Comparison of ENCODE assay signal across 39 cellular contexts in the genomic region with DNA sequence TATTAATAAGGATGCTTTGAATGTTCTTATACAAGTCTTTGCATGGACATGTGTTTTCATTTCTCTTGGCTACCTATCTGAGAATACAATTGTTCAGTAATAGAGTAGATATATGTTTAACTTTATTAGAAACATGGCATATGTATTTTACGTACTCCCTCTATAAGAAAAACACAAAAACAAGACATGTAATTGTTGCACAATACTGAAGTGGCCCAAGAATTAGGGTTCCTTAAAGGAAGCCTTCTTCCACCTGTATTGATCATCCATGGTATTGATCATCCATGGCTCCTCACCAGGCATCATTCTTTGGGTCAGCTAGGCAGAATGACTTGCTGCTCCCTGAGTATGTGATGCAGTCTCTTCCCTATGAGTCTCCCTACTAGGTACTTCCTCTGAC.
"Had no signal": no experiment of that assay in that cellular context is flagged by ENCODE, and none has a peak within 500 bp of the region (broad histone marks: within the 10 kb centered on the region; RNA-seq: fewer than 3 reads in every experiment).

No MANE protein-coding gene starts in this region.

- DNase-seq: activated effector memory CD4-positive, alpha-beta T cell treated with anti-CD3 and anti-CD28 coated beads, Interleukin-2, amount 50 U/mL, for 16 hours; activated effector memory CD4-positive, alpha-beta T cell treated with Interleukin-2 at 50 U/mL for 16 hours; activated gamma-delta T cell; activated gamma-delta T cell treated with Interleukin-2 at 50 U/mL for 16 hours; activated naive CD4-positive, alpha-beta T cell; activated naive CD4-positive, alpha-beta T cell treated with anti-CD3 and anti-CD28 coated beads for 36 hours; activated naive CD4-positive, alpha-beta T cell treated with anti-CD3 and anti-CD28 coated beads, Interleukin-2, amount 10 ng/mL, durations not matched to agents 7 days and 5 days; activated naive CD4-positive, alpha-beta T cell treated with anti-CD3 and anti-CD28 coated beads, Interleukin-2, amount 50 U/mL, for 16 hours; activated naive CD4-positive, alpha-beta T cell treated with Interleukin-2 at 50 U/mL for 16 hours; activated naive CD8-positive, alpha-beta T cell treated with anti-CD3 and anti-CD28 coated beads for 36 hours; activated naive CD8-positive, alpha-beta T cell treated with anti-CD3 and anti-CD28 coated beads, Interleukin-2, amount 10 ng/mL, durations not matched to agents 7 days and 5 days; activated naive CD8-positive, alpha-beta T cell treated with anti-CD3 and anti-CD28 coated beads, Interleukin-2, amount 50 U/mL, for 24 hours; activated T-cell treated with anti-CD3 and anti-CD28 coated beads, Interleukin-2, amount 50 U/mL, for 24 hours; activated T-cell treated with anti-CD3 and anti-CD28 coated beads, Interleukin-2, amount 50 U/mL, for 4 hours; activated T-cell treated with anti-CD3 and anti-CD28 coated beads, Interleukin-2, amount 50 U/mL, for 48 hours; adrenal gland; amniotic stem cell; amygdala; anterior cingulate cortex; aorta; body of pancreas; brain microvascular endothelial cell; caudate nucleus; central memory CD4-positive, alpha-beta T cell; cerebellar nuclear complex had no signal

- H3K9me3 Mint-ChIP-seq: activated naive CD4-positive, alpha-beta T cell treated with anti-CD3 and anti-CD28 coated beads, Interleukin-2, amount 50 U/mL, for 24 hours; activated T-helper 2 cell treated with anti-CD3 and anti-CD28 coated beads, Interferon-gamma antibody, Interleukin-2, Interleukin-4, amounts not matched to agents 10 μg/mL and 5 μg/mL and 100 μg/mL, durations not matched to agents 14 hours and 24 hours and 36 hours; central memory CD8-positive, alpha-beta T cell had no signal

- H3K27ac Mint-ChIP-seq: activated naive CD4-positive, alpha-beta T cell treated with anti-CD3 and anti-CD28 coated beads for 36 hours; activated naive CD4-positive, alpha-beta T cell treated with anti-CD3 and anti-CD28 coated beads, Interleukin-2, amount 10 ng/mL, durations not matched to agents 7 days and 5 days; activated naive CD4-positive, alpha-beta T cell treated with anti-CD3 and anti-CD28 coated beads, Interleukin-2, amount 50 U/mL, for 24 hours; activated naive CD4-positive, alpha-beta T cell treated with anti-CD3 and anti-CD28 coated beads, Interleukin-2, amount 50 U/mL, for 72 hours; activated naive CD8-positive, alpha-beta T cell; activated naive CD8-positive, alpha-beta T cell treated with anti-CD3 and anti-CD28 coated beads for 36 hours; activated naive CD8-positive, alpha-beta T cell treated with anti-CD3 and anti-CD28 coated beads, Interleukin-2, amount 10 ng/mL, durations not matched to agents 7 days and 5 days; activated naive CD8-positive, alpha-beta T cell treated with anti-CD3 and anti-CD28 coated beads, Interleukin-2, amount 50 U/mL, for 24 hours; activated T-cell treated with anti-CD3 and anti-CD28 coated beads, Interleukin-2, amount 50 U/mL, for 24 hours; activated T-helper 1 cell treated with anti-CD3 and anti-CD28 coated beads, Interleukin-12 subunit alpha, Interleukin-12 subunit beta, Interleukin-2, Interleukin-4 antibody, amounts not matched to agents 30 ng/mL and 10 ng/mL and 1 ng/mL, durations not matched to agents 14 hours and 24 hours and 36 hours; activated T-helper 17 cell treated with anti-CD3 and anti-CD28 coated beads, Interleukin-2, amount 50 U/mL, for 72 hours; activated T-helper 2 cell treated with anti-CD3 and anti-CD28 coated beads, Interferon-gamma antibody, Interleukin-2, Interleukin-4, amounts not matched to agents 10 μg/mL and 5 μg/mL and 100 μg/mL, durations not matched to agents 14 hours and 24 hours and 36 hours; brain had no signal

- H3K4me3 Mint-ChIP-seq: activated naive CD4-positive, alpha-beta T cell treated with anti-CD3 and anti-CD28 coated beads for 36 hours; activated naive CD4-positive, alpha-beta T cell treated with anti-CD3 and anti-CD28 coated beads, Interleukin-2, amount 10 ng/mL, durations not matched to agents 7 days and 5 days; activated naive CD4-positive, alpha-beta T cell treated with anti-CD3 and anti-CD28 coated beads, Interleukin-2, amount 50 U/mL, for 24 hours; activated naive CD8-positive, alpha-beta T cell; activated naive CD8-positive, alpha-beta T cell treated with anti-CD3 and anti-CD28 coated beads for 36 hours; activated naive CD8-positive, alpha-beta T cell treated with anti-CD3 and anti-CD28 coated beads, Interleukin-2, amount 10 ng/mL, durations not matched to agents 7 days and 5 days; activated naive CD8-positive, alpha-beta T cell treated with anti-CD3 and anti-CD28 coated beads, Interleukin-2, amount 50 U/mL, for 24 hours; activated T-cell treated with anti-CD3 and anti-CD28 coated beads, Interleukin-2, amount 50 U/mL, for 24 hours; activated T-cell treated with anti-CD3 and anti-CD28 coated beads, Interleukin-2, amount 50 U/mL, for 4 hours; activated T-helper 1 cell treated with anti-CD3 and anti-CD28 coated beads, Interleukin-12 subunit alpha, Interleukin-12 subunit beta, Interleukin-2, Interleukin-4 antibody, amounts not matched to agents 30 ng/mL and 10 ng/mL and 1 ng/mL, durations not matched to agents 14 hours and 24 hours and 36 hours; activated T-helper 17 cell treated with anti-CD3 and anti-CD28 coated beads, Interleukin-2, amount 50 U/mL, for 72 hours; brain; central memory CD8-positive, alpha-beta T cell had no signal

- H3K27me3 ChIP-seq: adrenal gland, ascending aorta, body of pancreas, brain microvascular endothelial cell, breast epithelium, cardiac muscle cell had no signal

- H3K27ac ChIP-seq: adrenal gland, ascending aorta, body of pancreas, brain microvascular endothelial cell, breast epithelium, cardiac muscle cell had no signal

- H3K4me1 Mint-ChIP-seq: activated naive CD4-positive, alpha-beta T cell treated with anti-CD3 and anti-CD28 coated beads, Interleukin-2, amount 10 ng/mL, durations not matched to agents 7 days and 5 days; activated naive CD4-positive, alpha-beta T cell treated with anti-CD3 and anti-CD28 coated beads, Interleukin-2, amount 50 U/mL, for 24 hours; activated naive CD8-positive, alpha-beta T cell treated with anti-CD3 and anti-CD28 coated beads for 36 hours; activated naive CD8-positive, alpha-beta T cell treated with anti-CD3 and anti-CD28 coated beads, Interleukin-2, amount 10 ng/mL, durations not matched to agents 7 days and 5 days; activated naive CD8-positive, alpha-beta T cell treated with anti-CD3 and anti-CD28 coated beads, Interleukin-2, amount 50 U/mL, for 24 hours; brain; central memory CD8-positive, alpha-beta T cell had no signal

- FAIRE-seq: astrocyte, bronchial epithelial cell, colon had no signal

- H3K4me3 ChIP-seq: adrenal gland, ascending aorta, body of pancreas, breast epithelium, cardiac muscle cell had no signal

- H3K4me1 ChIP-seq: adrenal gland, ascending aorta, body of pancreas, breast epithelium had no signal

- H3K36me3 Mint-ChIP-seq: activated naive CD4-positive, alpha-beta T cell treated with anti-CD3 and anti-CD28 coated beads, Interleukin-2, amount 10 ng/mL, durations not matched to agents 7 days and 5 days; brain had no signal

- H3K9me3 ChIP-seq: adrenal gland, ascending aorta, body of pancreas, breast epithelium had no signal

- H3K27me3 Mint-ChIP-seq: activated naive CD4-positive, alpha-beta T cell treated with anti-CD3 and anti-CD28 coated beads, Interleukin-2, amount 10 ng/mL, durations not matched to agents 7 days and 5 days; activated naive CD4-positive, alpha-beta T cell treated with anti-CD3 and anti-CD28 coated beads, Interleukin-2, amount 50 U/mL, for 24 hours; activated naive CD8-positive, alpha-beta T cell; activated naive CD8-positive, alpha-beta T cell treated with anti-CD3 and anti-CD28 coated beads for 36 hours; activated naive CD8-positive, alpha-beta T cell treated with anti-CD3 and anti-CD28 coated beads, Interleukin-2, amount 10 ng/mL, durations not matched to agents 7 days and 5 days; activated naive CD8-positive, alpha-beta T cell treated with anti-CD3 and anti-CD28 coated beads, Interleukin-2, amount 50 U/mL, for 24 hours; activated T-cell treated with anti-CD3 and anti-CD28 coated beads, Interleukin-2, amount 50 U/mL, for 24 hours; activated T-helper 17 cell treated with anti-CD3 and anti-CD28 coated beads, Interleukin-2, amount 50 U/mL, for 72 hours; brain; central memory CD8-positive, alpha-beta T cell had no signal

- H3K36me3 ChIP-seq: adrenal gland, ascending aorta, brain microvascular endothelial cell, breast epithelium, cardiac muscle cell had no signal

- ATAC-seq: activated naive CD4-positive, alpha-beta T cell treated with anti-CD3 and anti-CD28 coated beads, Interleukin-2, amount 50 U/mL, for 72 hours; activated naive CD8-positive, alpha-beta T cell treated with anti-CD3 and anti-CD28 coated beads, Interleukin-2, amount 50 U/mL, for 24 hours; activated T-cell treated with anti-CD3 and anti-CD28 coated beads, Interleukin-2, amount 50 U/mL, for 4 hours; activated T-helper 17 cell treated with anti-CD3 and anti-CD28 coated beads, Interleukin-2, amount 50 U/mL, for 72 hours; body of pancreas had no signal
